Comparison of ENCODE assay signal across 13 cellular contexts in the genomic region with DNA sequence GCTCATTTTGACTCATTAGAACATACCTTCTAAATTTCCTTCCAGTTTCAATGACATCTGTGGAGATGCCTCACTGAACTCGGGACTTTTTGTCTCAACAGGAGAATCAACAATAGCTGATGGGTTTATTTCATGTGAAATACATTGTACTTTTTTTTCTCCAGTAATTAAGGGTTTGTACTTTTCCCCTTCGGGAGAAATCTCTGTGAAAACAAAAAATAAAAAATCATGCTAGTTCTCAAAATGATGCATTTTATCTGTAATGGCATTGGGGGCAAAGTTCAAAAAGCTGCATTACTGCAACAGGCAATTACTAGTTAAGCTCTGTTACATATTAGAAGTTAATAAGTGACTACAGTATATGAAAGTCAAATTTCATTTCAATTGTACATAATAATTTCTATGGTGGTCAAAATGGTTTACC.
A peak's percentile ranks its signal among the peaks of the same experiment; 100 is the strongest.
DNase-seq lines count a peak whose midpoint lies in the region; ATAC-seq and TF ChIP-seq lines count a peak whose summit lies in the region.
"Had no signal": no experiment of that assay in that cellular context is flagged by ENCODE, and none has a peak within 500 bp of the region (broad histone marks: within the 10 kb centered on the region; RNA-seq: fewer than 3 reads in every experiment).

No MANE protein-coding gene starts in this region.

- TF ChIP-seq CTCF in left lung (IDR thresholded peaks at IDR 0.05) = no peak

- H3K36me3 Mint-ChIP-seq in naive thymus-derived CD8-positive, alpha-beta T cell = peaks cover 6 to 34% (median 31%) of the 10 kb centered on the region in 3 donors

- H3K27me3 Mint-ChIP-seq in naive thymus-derived CD8-positive, alpha-beta T cell = no peaks in the 10 kb centered on the region
- H3K27me3 Mint-ChIP-seq: activated CD4-positive, alpha-beta memory T cell treated with anti-CD3 and anti-CD28 coated beads, Interleukin-2, amount 10 ng/mL, durations not matched to agents 7 days and 5 days; activated naive CD8-positive, alpha-beta T cell treated with anti-CD3 and anti-CD28 coated beads, Interleukin-2, amount 50 U/mL, for 24 hours had no signal

- H3K27me3 ChIP-seq in left lung = no peaks in the 10 kb centered on the region

- peaks cover 0 to 4% of the 10 kb centered on the region in 2 donors for H3K9me3 ChIP-seq in left lung

- no peak overlapping the region for H3K27ac ChIP-seq in left lung
- H3K27ac ChIP-seq: SK-N-MC had no signal

- H3K4me1 ChIP-seq in left lung = no peaks in the 10 kb centered on the region

- no peak overlapping the region for H3K4me3 ChIP-seq in left lung
- H3K4me3 ChIP-seq: SK-N-MC had no signal

- ATAC-seq in HG02798 (IDR thresholded peaks at IDR 0.05; ENCODE audit: poor library complexity, unreplicated experiment) (peak; percentile 37), HG03520 (IDR thresholded peaks at IDR 0.05; ENCODE audit: unreplicated experiment) (peak; percentile 39), left lung (no peak)
- no peak for ATAC-seq in naive thymus-derived CD8-positive, alpha-beta T cell
- ATAC-seq: activated naive CD8-positive, alpha-beta T cell treated with anti-CD3 and anti-CD28 coated beads, Interleukin-2, amount 50 U/mL, for 24 hours had no signal

- H3K36me3 ChIP-seq in left lung = no peaks in the 10 kb centered on the region

- peak overlapping the region in 1 of 10 donors; percentile 14 for H3K27ac Mint-ChIP-seq in naive thymus-derived CD8-positive, alpha-beta T cell
- H3K27ac Mint-ChIP-seq: activated CD4-positive, alpha-beta memory T cell treated with anti-CD3 and anti-CD28 coated beads, Interleukin-2, amount 10 ng/mL, durations not matched to agents 7 days and 5 days; activated naive CD8-positive, alpha-beta T cell treated with anti-CD3 and anti-CD28 coated beads, Interleukin-2, amount 50 U/mL, for 24 hours had no signal

- peaks cover 0 to 9% (median 5%) of the 10 kb centered on the region in 4 donors for H3K4me1 Mint-ChIP-seq in naive thymus-derived CD8-positive, alpha-beta T cell
- H3K4me1 Mint-ChIP-seq: activated CD4-positive, alpha-beta memory T cell treated with anti-CD3 and anti-CD28 coated beads, Interleukin-2, amount 10 ng/mL, durations not matched to agents 7 days and 5 days; activated naive CD8-positive, alpha-beta T cell treated with anti-CD3 and anti-CD28 coated beads, Interleukin-2, amount 50 U/mL, for 24 hours had no signal

- H3K9me3 Mint-ChIP-seq in naive thymus-derived CD8-positive, alpha-beta T cell = peaks cover 0 to 10% (median 2%) of the 10 kb centered on the region in 9 donors

- DNase-seq in DMS53 (lab: John Stamatoyannopoulos, UW) (peak; percentile 1), DMS53 treated with DMSO at 0.1 percent for 48 hours (lab: John Stamatoyannopoulos, UW; ENCODE audit: unreplicated experiment) (no peak), left lung (no peak), GDM1 (lab: John Stamatoyannopoulos, UW) (no peak), NCI-H1930 (lab: John Stamatoyannopoulos, UW) (no peak)
- no peak for DNase-seq in naive thymus-derived CD8-positive, alpha-beta T cell
- DNase-seq: activated CD4-positive, alpha-beta memory T cell treated with anti-CD3 and anti-CD28 coated beads, Interleukin-2, amount 10 ng/mL, durations not matched to agents 7 days and 5 days; activated naive CD8-positive, alpha-beta T cell treated with anti-CD3 and anti-CD28 coated beads, Interleukin-2, amount 50 U/mL, for 24 hours; DND-41; effector CD4-positive, alpha-beta T cell had no signal

- intact Hi-C loops in left lung (cut with DNase I) = no loop called here

- H3K4me3 Mint-ChIP-seq in naive thymus-derived CD8-positive, alpha-beta T cell = no peak overlapping the region
- H3K4me3 Mint-ChIP-seq: activated CD4-positive, alpha-beta memory T cell treated with anti-CD3 and anti-CD28 coated beads, Interleukin-2, amount 10 ng/mL, durations not matched to agents 7 days and 5 days; activated naive CD8-positive, alpha-beta T cell treated with anti-CD3 and anti-CD28 coated beads, Interleukin-2, amount 50 U/mL, for 24 hours had no signal

- POLR2A ChIA-PET in naive thymus-derived CD8-positive, alpha-beta T cell (lab: Charles Lee) = no interaction called here

Comparison
In these comparisons a context has a peak if more than half of its experiments do, and no peak if none do; other contexts are left out.
1. ATAC-seq: peak in HG02798 (single experiment) and HG03520 (single experiment); none in left lung (single experiment) and naive thymus-derived CD8-positive, alpha-beta T cell (0 of 2).